13 cellular contexts compared by ENCODE assay signal in genomic region chr15:48946088-48946839, GRCh38. TPM values are rescaled to one million over a fixed set of nuclear protein-coding genes. Genes with fewer than 3 reads are reported as not detected.
DNase-seq lines count a peak whose midpoint lies in the region; ATAC-seq and TF ChIP-seq lines count a peak whose summit lies in the region.
"Had no signal": no experiment of that assay in that cellular context is flagged by ENCODE, and none has a peak within 500 bp of the region (broad histone marks: within the 10 kb centered on the region; RNA-seq: fewer than 3 reads in every experiment).

No MANE protein-coding gene starts in this region.

- DNase-seq in UCSD-AML1 (lab: John Stamatoyannopoulos, UW; ENCODE audit: unreplicated experiment) (peak; percentile 18), left ventricle myocardium inferior (no peak), NCI-H2107 (lab: John Stamatoyannopoulos, UW) (no peak), C1 segment of cervical spinal cord (lab: John Stamatoyannopoulos, UW) (no peak), DMS79 treated with DMSO at 0.1 percent for 48 hours (lab: John Stamatoyannopoulos, UW) (no peak), psoas muscle (no peak)
- DNase-seq: COR-L47, cortex of kidney, NCI-H510A treated with DMSO at 0.1 percent for 48 hours, spleen, upper lobe of left lung had no signal

- WGBS in psoas muscle, 3 donors: 47 to 51% (median 48%) methylated on average over 5 of the region's 5 CpGs

- peaks cover 16% of the 10 kb centered on the region for H3K4me1 ChIP-seq in ACC112 (ENCODE audit: control insufficient read depth, insufficient read depth, low read length, unreplicated experiment)
- H3K4me1 ChIP-seq in left ventricle myocardium inferior: peaks cover 32% of the 10 kb centered on the region
- H3K4me1 ChIP-seq in psoas muscle: no peaks in the 10 kb centered on the region
- H3K4me1 ChIP-seq: spleen, upper lobe of left lung had no signal

- no peak overlapping the region for H3K4me3 ChIP-seq in ACC112 (ENCODE audit: low read depth, low read length)
- peak overlapping the region; percentile 36 for H3K4me3 ChIP-seq in left ventricle myocardium inferior
- no peak overlapping the region for H3K4me3 ChIP-seq in psoas muscle
- H3K4me3 ChIP-seq: spleen, upper lobe of left lung had no signal

- H3K9me3 ChIP-seq in left ventricle myocardium inferior (replicated peaks) (no peaks in the 10 kb centered on the region), psoas muscle (no peaks in the 10 kb centered on the region)
- H3K9me3 ChIP-seq: spleen, upper lobe of left lung had no signal

- H3K27ac ChIP-seq in ACC112 (ENCODE audit: low read depth, low read length) (0 out of 2 replicates have a peak overlapping the region, but pooled peaks have one; percentile 18), left ventricle myocardium inferior (replicated peaks) (peak overlapping the region; percentile 65), psoas muscle (no peak overlapping the region)
- H3K27ac ChIP-seq: spleen, upper lobe of left lung had no signal

- TF ChIP-seq CTCF in left ventricle myocardium inferior (IDR thresholded peaks at IDR 0.05; ENCODE audit: borderline replicate concordance) (no peak), psoas muscle (IDR thresholded peaks at IDR 0.05) (no peak)

- intact Hi-C loops in left ventricle myocardium inferior (cut with micrococcal nuclease) (no loop called here), psoas muscle (cut with DNase I) (no loop called here)

- H3K27me3 ChIP-seq in ACC112 (ENCODE audit: insufficient read depth, low read length) (no peaks in the 10 kb centered on the region), left ventricle myocardium inferior (ENCODE audit: low read depth) (no peaks in the 10 kb centered on the region), psoas muscle (ENCODE audit: insufficient read depth in 3 of 3, low read length in 2 of 3) (no peaks in the 10 kb centered on the region)
- H3K27me3 ChIP-seq: spleen, upper lobe of left lung had no signal

- ATAC-seq in HG03442 (IDR thresholded peaks at IDR 0.05; ENCODE audit: unreplicated experiment): peak; percentile 46
- ATAC-seq in psoas muscle: no peak

- H3K36me3 ChIP-seq in ACC112 (ENCODE audit: insufficient read depth, low read length): no peaks in the 10 kb centered on the region
- no peaks in the 10 kb centered on the region for H3K36me3 ChIP-seq in left ventricle myocardium inferior
- H3K36me3 ChIP-seq in psoas muscle (ENCODE audit: insufficient read depth in 1 of 2, low read depth in 1 of 2): no peaks in the 10 kb centered on the region
- H3K36me3 ChIP-seq: spleen, upper lobe of left lung had no signal

- H3K79me2 ChIP-seq in ACC112 (ENCODE audit: control insufficient read depth, insufficient read depth, low read length, unreplicated experiment): no peaks in the 10 kb centered on the region

- peak overlapping the region; percentile 55 for H2AFZ ChIP-seq in ACC112 (ENCODE audit: low read length, unreplicated experiment)

RNA-seq across cellular contexts. Expression of gene SHC4, which starts 17.5 kb away (rescaled TPM):
- total RNA-seq in left ventricle myocardium inferior: 3.3 TPM
- total RNA-seq in psoas muscle: 1 to 10 TPM in 1 of 4 donors, under 1 TPM in 2, not detected in 1; 0.14 to 1.0 (median 0.49) TPM
- polyA plus RNA-seq in psoas muscle: under 1 TPM; 0.10 to 0.36 (median 0.14) TPM
